9 cellular contexts compared by ENCODE assay signal in genomic region chr2:133674433-133675331, GRCh38.
DNase-seq lines count a peak whose midpoint lies in the region; ATAC-seq, FAIRE-seq and TF ChIP-seq lines count a peak whose summit lies in the region.
"Had no signal": no experiment of that assay in that cellular context is flagged by ENCODE, and none has a peak within 500 bp of the region (broad histone marks: within the 10 kb centered on the region; RNA-seq: fewer than 3 reads in every experiment).

No MANE protein-coding gene starts in this region.

- no peaks in the 10 kb centered on the region for H3K36me3 ChIP-seq in endothelial cell of umbilical vein (ENCODE audit: control insufficient read depth in 2 of 2, extremely low read depth in 1 of 2, insufficient read depth in 2 of 2, low read length in 2 of 2)
- H3K36me3 ChIP-seq in mesodermal cell (ENCODE audit: control insufficient read depth, insufficient read depth, low read length), result no peaks in the 10 kb centered on the region
- H3K36me3 ChIP-seq in uterus, result no peaks in the 10 kb centered on the region

- no peaks in the 10 kb centered on the region for H3K27me3 ChIP-seq in endothelial cell of umbilical vein (ENCODE audit: control insufficient read depth in 2 of 2, insufficient read depth in 2 of 2, low read length in 2 of 2)
- no peaks in the 10 kb centered on the region for H3K27me3 ChIP-seq in uterus

- peak; percentile 46 for DNase-seq in DMS53 treated with DMSO at 0.1 percent for 48 hours (lab: John Stamatoyannopoulos, UW; ENCODE audit: unreplicated experiment)
- peak; percentile 98 for DNase-seq in NCI-H345 treated with DMSO at 0.1 percent for 48 hours (lab: John Stamatoyannopoulos, UW; ENCODE audit: unreplicated experiment)
- peak; percentile 73 for DNase-seq in endothelial cell of umbilical vein (ENCODE audit: low read depth, low spot score)
- DNase-seq in uterus, result peak; percentile 14 to 20
- DNase-seq in activated CD4-positive, alpha-beta T cell treated with anti-CD3 and anti-CD28 coated beads, Interleukin-2, amount 10 ng/mL, durations not matched to agents 7 days and 5 days, result no peak
- no peak for DNase-seq in stimulated activated effector memory CD8-positive, alpha-beta T cell treated with anti-CD3 and anti-CD28 coated beads, Interleukin-12 subunit alpha, Interleukin-12 subunit beta, amount 100 ng/mL, for 72 hours (ENCODE audit: low spot score in 2 of 2)

- H3K9ac ChIP-seq in endothelial cell of umbilical vein (replicated peaks; ENCODE audit: extremely low read depth, insufficient read depth, low read length), result peak overlapping the region; percentile 19

- H3K4me3 Mint-ChIP-seq in activated CD4-positive, alpha-beta T cell treated with anti-CD3 and anti-CD28 coated beads, Interleukin-2, amount 10 ng/mL, durations not matched to agents 7 days and 5 days, result no peak overlapping the region
- no peak overlapping the region for H3K4me3 Mint-ChIP-seq in stimulated activated effector memory CD8-positive, alpha-beta T cell treated with anti-CD3 and anti-CD28 coated beads, Interleukin-12 subunit alpha, Interleukin-12 subunit beta, amount 100 ng/mL, for 72 hours
- H3K4me3 Mint-ChIP-seq: dendritic cell treated with granulocyte-macrophage colony-stimulating factor and Interleukin-4, amounts not matched to agents 40 ng/mL and 50 ng/mL, for 4 days had no signal

- WGBS in mesodermal cell (ENCODE audit: insufficient coverage in 2 of 2), 2 experiments, result 21 to 22% methylated on average over 11 to 16 of the region's 21 CpGs

- H3K9me3 Mint-ChIP-seq in activated CD4-positive, alpha-beta T cell treated with anti-CD3 and anti-CD28 coated beads, Interleukin-2, amount 10 ng/mL, durations not matched to agents 7 days and 5 days, result no peaks in the 10 kb centered on the region
- H3K9me3 Mint-ChIP-seq in stimulated activated effector memory CD8-positive, alpha-beta T cell treated with anti-CD3 and anti-CD28 coated beads, Interleukin-12 subunit alpha, Interleukin-12 subunit beta, amount 100 ng/mL, for 72 hours, result no peaks in the 10 kb centered on the region

- no peak for TF ChIP-seq CTCF in endothelial cell of umbilical vein (IDR thresholded peaks at IDR 0.05; ENCODE audit: extremely low read depth in 1 of 2, insufficient read depth in 1 of 2, low read depth in 1 of 2, low read length in 2 of 2)
- TF ChIP-seq CTCF in uterus (IDR thresholded peaks at IDR 0.05), result no peak

- POLR2A ChIA-PET in endothelial cell of umbilical vein (lab: Charles Lee), result no interaction called here
- POLR2A ChIA-PET in activated CD4-positive, alpha-beta T cell treated with anti-CD3 and anti-CD28 coated beads, Interleukin-2, amount 10 ng/mL, durations not matched to agents 7 days and 5 days (lab: Charles Lee), result no interaction called here

- FAIRE-seq in endothelial cell of umbilical vein (lab: Jason Lieb, UNC), result peak; percentile 48

- ATAC-seq in GM21390 (IDR thresholded peaks at IDR 0.05; ENCODE audit: unreplicated experiment), result no peak
- ATAC-seq in stimulated activated effector memory CD8-positive, alpha-beta T cell treated with anti-CD3 and anti-CD28 coated beads, Interleukin-12 subunit alpha, Interleukin-12 subunit beta, amount 100 ng/mL, for 72 hours, result no peak

- BruUV-seq in endothelial cell of umbilical vein (replicated peaks; lab: Mats Ljungman, UMichigan), result no TSS peak

- H4K20me1 ChIP-seq in endothelial cell of umbilical vein (replicated peaks; ENCODE audit: control insufficient read depth, extremely low read depth, insufficient read depth, low read length), result no peaks in the 10 kb centered on the region

- H3K4me3 ChIP-seq in endothelial cell of umbilical vein (replicated peaks in 1 of 3; ENCODE audit: insufficient read depth in 1 of 3, low read depth in 1 of 3, low read length in 3 of 3) (peak overlapping the region; percentile 7 to 42 (median 33)), mesodermal cell (ENCODE audit: extremely low read depth, insufficient read depth, low read length, poor library complexity, severe bottlenecking) (no peak overlapping the region), uterus (peak overlapping the region; percentile 6 to 19)

- intact Hi-C loops in endothelial cell of umbilical vein (cut with micrococcal nuclease) (no loop called here), uterus (cut with DNase I; ENCODE audit: low total_unique reads) (no loop called here)

- H3K4me2 ChIP-seq in endothelial cell of umbilical vein (ENCODE audit: insufficient read depth, low read length), result peak overlapping the region; percentile 84

- peak overlapping the region; percentile 93 for H2AFZ ChIP-seq in endothelial cell of umbilical vein (ENCODE audit: low read depth, low read length)

- peaks cover 3% of the 10 kb centered on the region for H3K27me3 Mint-ChIP-seq in activated CD4-positive, alpha-beta T cell treated with anti-CD3 and anti-CD28 coated beads, Interleukin-2, amount 10 ng/mL, durations not matched to agents 7 days and 5 days
- H3K27me3 Mint-ChIP-seq: dendritic cell treated with granulocyte-macrophage colony-stimulating factor and Interleukin-4, amounts not matched to agents 40 ng/mL and 50 ng/mL, for 4 days had no signal

- TF ChIP-seq POLR2A in endothelial cell of umbilical vein (IDR thresholded peaks at IDR 0.05; ENCODE audit: low read depth, low read length) (no peak), uterus (IDR thresholded peaks at IDR 0.05) (no peak)

- H3K9me1 ChIP-seq in endothelial cell of umbilical vein (replicated peaks; ENCODE audit: control insufficient read depth, extremely low read depth, insufficient read depth, low read length), result no peaks in the 10 kb centered on the region

- H3K4me1 ChIP-seq in endothelial cell of umbilical vein (ENCODE audit: control insufficient read depth, extremely low read depth, insufficient read depth, low read length) (peaks cover 10% of the 10 kb centered on the region), mesodermal cell (ENCODE audit: control insufficient read depth, insufficient read depth, low read length, poor library complexity, severe bottlenecking) (peaks cover 17% of the 10 kb centered on the region), uterus (no peaks in the 10 kb centered on the region)

- CTCF ChIA-PET in endothelial cell of umbilical vein (lab: Charles Lee), result interaction anchor here (1.3 to 2.0 kb wide), 3 partner anchors 38 to 114 kb away, joined by 3 to 8 read pairs (median 4); no protein-coding TSS in a partner anchor
- CTCF ChIA-PET in activated CD4-positive, alpha-beta T cell treated with anti-CD3 and anti-CD28 coated beads, Interleukin-2, amount 10 ng/mL, durations not matched to agents 7 days and 5 days (lab: Charles Lee), result no interaction called here

- H3K27ac Mint-ChIP-seq in activated CD4-positive, alpha-beta T cell treated with anti-CD3 and anti-CD28 coated beads, Interleukin-2, amount 10 ng/mL, durations not matched to agents 7 days and 5 days, result no peak overlapping the region
- H3K27ac Mint-ChIP-seq in stimulated activated effector memory CD8-positive, alpha-beta T cell treated with anti-CD3 and anti-CD28 coated beads, Interleukin-12 subunit alpha, Interleukin-12 subunit beta, amount 100 ng/mL, for 72 hours, result no peak overlapping the region
- H3K27ac Mint-ChIP-seq: dendritic cell treated with granulocyte-macrophage colony-stimulating factor and Interleukin-4, amounts not matched to agents 40 ng/mL and 50 ng/mL, for 4 days had no signal

- H3K9me3 ChIP-seq in endothelial cell of umbilical vein (replicated peaks; ENCODE audit: control insufficient read depth, insufficient read depth, low read length), result no peaks in the 10 kb centered on the region
- H3K9me3 ChIP-seq in mesodermal cell (ENCODE audit: control insufficient read depth, low read length), result no peaks in the 10 kb centered on the region
- H3K9me3 ChIP-seq in uterus, result no peaks in the 10 kb centered on the region

- dilution Hi-C loops in endothelial cell of umbilical vein (cut with MboI; ENCODE audit: extremely low pct_ligation_motif_present, low sequenced_read_pairs), result no loop called here

- H3K4me1 Mint-ChIP-seq in activated CD4-positive, alpha-beta T cell treated with anti-CD3 and anti-CD28 coated beads, Interleukin-2, amount 10 ng/mL, durations not matched to agents 7 days and 5 days, result no peaks in the 10 kb centered on the region
- H3K4me1 Mint-ChIP-seq in stimulated activated effector memory CD8-positive, alpha-beta T cell treated with anti-CD3 and anti-CD28 coated beads, Interleukin-12 subunit alpha, Interleukin-12 subunit beta, amount 100 ng/mL, for 72 hours, result no peaks in the 10 kb centered on the region

- H3K36me3 Mint-ChIP-seq in activated CD4-positive, alpha-beta T cell treated with anti-CD3 and anti-CD28 coated beads, Interleukin-2, amount 10 ng/mL, durations not matched to agents 7 days and 5 days (ENCODE audit: low read depth), result no peaks in the 10 kb centered on the region
- H3K36me3 Mint-ChIP-seq in stimulated activated effector memory CD8-positive, alpha-beta T cell treated with anti-CD3 and anti-CD28 coated beads, Interleukin-12 subunit alpha, Interleukin-12 subunit beta, amount 100 ng/mL, for 72 hours, result no peaks in the 10 kb centered on the region

- no peaks in the 10 kb centered on the region for H3K79me2 ChIP-seq in endothelial cell of umbilical vein (ENCODE audit: control insufficient read depth, insufficient read depth, low read length)

- H3K27ac ChIP-seq in endothelial cell of umbilical vein (ENCODE audit: insufficient read depth, low read depth, low read length), result no peak overlapping the region
- H3K27ac ChIP-seq in mesodermal cell (ENCODE audit: low read depth, low read length, severe bottlenecking), result peak overlapping the region; percentile 88
- H3K27ac ChIP-seq in uterus, result peak overlapping the region in 1 of 2 donors; percentile 36

TF ChIP-seq in endothelial cell of umbilical vein, 7 proteins besides CTCF, POLR2A, EP300 and RAD21:
- no peak for TF ChIP-seq POLR2AphosphoS5 (IDR thresholded peaks at IDR 0.05; ENCODE audit: insufficient read depth, low read depth, low read length)
- TF ChIP-seq FOS (IDR thresholded peaks at IDR 0.05; ENCODE audit: borderline replicate concordance, insufficient read depth, low read length), result no peak
- TF ChIP-seq EZH2 (IDR thresholded peaks at IDR 0.05; ENCODE audit: borderline replicate concordance, low read depth, low read length, severe bottlenecking), result no peak
- TF ChIP-seq MYC (IDR thresholded peaks at IDR 0.05; ENCODE audit: low read depth, low read length), result no peak
- no peak for TF ChIP-seq GATA2 (IDR thresholded peaks at IDR 0.05; ENCODE audit: insufficient read depth, insufficient read length, low read depth, low read length)
- no peak for TF ChIP-seq MAX (IDR thresholded peaks at IDR 0.05; ENCODE audit: insufficient read depth, insufficient read length)
- no peak for TF ChIP-seq JUN (IDR thresholded peaks at IDR 0.05; ENCODE audit: borderline replicate concordance, insufficient read depth, insufficient read length, low read depth)

Comparison
In these comparisons a context has a peak if more than half of its experiments do, and no peak if none do; other contexts are left out.
1. DNase-seq: peak in DMS53 treated with DMSO at 0.1 percent for 48 hours (single experiment), NCI-H345 treated with DMSO at 0.1 percent for 48 hours (single experiment), endothelial cell of umbilical vein (single experiment) and uterus (2 of 2); none in activated CD4-positive, alpha-beta T cell treated with anti-CD3 and anti-CD28 coated beads, Interleukin-2, amount 10 ng/mL, durations not matched to agents 7 days and 5 days (single experiment) and stimulated activated effector memory CD8-positive, alpha-beta T cell treated with anti-CD3 and anti-CD28 coated beads, Interleukin-12 subunit alpha, Interleukin-12 subunit beta, amount 100 ng/mL, for 72 hours (0 of 2).